11 cellular contexts compared by ENCODE assay signal in genomic region chr13:113621986-113622550, GRCh38. TPM values are rescaled to one million over a fixed set of nuclear protein-coding genes. Genes with fewer than 3 reads are reported as not detected.
"Had no signal": no experiment of that assay in that cellular context is flagged by ENCODE, and none has a peak within 500 bp of the region (broad histone marks: within the 10 kb centered on the region; RNA-seq: fewer than 3 reads in every experiment).

No MANE protein-coding gene starts in this region.

RNA-seq across cellular contexts. Expression of gene ATP4B, which starts 35.9 kb away (rescaled TPM):
- total RNA-seq: activated B cell treated with CpG ODN at 0.5 μM for 24 hours; activated CD8-positive, alpha-beta T cell treated with anti-CD3 and anti-CD28 coated beads for 36 hours; activated T-cell treated with anti-CD3 and anti-CD28 coated beads, Interleukin-2, amount 50 U/mL, for 4 hours; activated T-helper 17 cell treated with anti-CD3 and anti-CD28 coated beads, Interleukin-2, amount 50 U/mL, for 72 hours; ascending aorta; cerebellum; dermis blood vessel endothelial cell; esophagus muscularis mucosa; foreskin keratinocyte; gastrocnemius medialis; T-helper 17 cell had no signal
- polyA plus RNA-seq: foreskin keratinocyte had no signal

RNA-seq across cellular contexts. Expression of gene GRK1, which starts 45.0 kb away (rescaled TPM):
- total RNA-seq: ascending aorta, dermis blood vessel endothelial cell, foreskin keratinocyte had no signal
- polyA plus RNA-seq: foreskin keratinocyte had no signal
